In the genomic region with DNA sequence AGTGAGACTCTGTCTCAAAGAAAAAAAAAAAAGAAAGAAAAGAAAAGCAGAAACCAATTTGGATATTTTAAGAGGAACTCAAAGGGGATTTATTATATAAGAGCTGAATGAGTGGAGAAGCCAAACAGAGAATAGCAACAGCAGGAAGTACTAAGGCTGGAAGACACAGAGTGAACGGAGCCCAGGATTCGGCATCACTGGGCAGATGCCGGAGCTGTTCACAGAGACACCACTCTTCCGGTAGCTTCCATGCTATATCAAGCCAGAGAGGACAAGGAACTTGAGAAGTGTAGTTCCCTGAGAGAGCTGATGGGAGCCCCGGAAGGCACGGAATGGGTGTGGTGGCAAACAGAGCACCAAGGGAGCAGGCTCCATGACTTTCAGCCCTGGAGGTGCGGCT, we compare ENCODE assay signal across 1 cellular context.
TF ChIP-seq lines count a peak whose summit lies in the region.

No MANE protein-coding gene starts in this region.

TF ChIP-seq in WTC11, 78 proteins besides CTCF, POLR2A, EP300 and RAD21 (continued from another document):
- TF ChIP-seq, protein P1, sequence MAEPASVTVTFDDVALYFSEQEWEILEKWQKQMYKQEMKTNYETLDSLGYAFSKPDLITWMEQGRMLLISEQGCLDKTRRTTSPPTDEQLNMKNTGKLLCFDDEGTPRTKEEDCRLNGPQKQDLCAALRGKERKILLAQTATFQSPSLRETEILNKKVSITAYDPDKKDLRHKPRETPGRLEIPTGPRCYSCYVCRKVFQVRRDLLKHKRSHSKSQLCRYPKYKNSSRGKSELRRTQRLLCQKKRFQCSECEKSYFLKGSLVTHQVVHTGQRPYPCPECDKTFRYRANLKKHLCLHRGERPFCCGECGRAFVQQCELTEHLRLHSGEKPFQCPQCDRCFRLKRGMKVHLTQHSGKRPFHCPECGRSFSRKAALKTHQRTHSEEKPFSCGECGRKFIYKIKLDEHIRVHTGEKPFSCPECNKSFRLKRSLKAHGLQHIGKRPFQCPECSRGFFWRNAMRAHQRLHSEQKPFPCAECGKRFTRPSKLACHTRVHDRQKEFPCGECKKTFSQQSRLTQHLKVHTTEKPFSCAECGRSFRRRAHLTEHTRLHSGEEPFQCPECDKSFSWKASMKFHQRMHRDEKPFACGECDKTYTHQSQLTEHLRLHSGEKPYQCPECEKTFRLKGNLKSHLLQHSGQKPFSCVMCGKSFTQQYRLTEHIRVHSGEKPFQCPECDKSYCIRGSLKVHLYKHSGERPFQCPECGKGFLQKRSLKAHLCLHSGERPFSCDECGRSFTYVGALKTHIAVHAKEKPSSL (CRISPR knock-in tag; conservative IDR thresholded peaks at IDR 0.05): no peak
- TF ChIP-seq TP53 (CRISPR knock-in tag; IDR thresholded peaks at IDR 0.05) (no peak), JUN (CRISPR knock-in tag; IDR thresholded peaks at IDR 0.05) (no peak), FOXJ3 (CRISPR knock-in tag; IDR thresholded peaks at IDR 0.05; ENCODE audit: borderline replicate concordance) (no peak), SOX15 (CRISPR knock-in tag; IDR thresholded peaks at IDR 0.05) (no peak), IRF2 (CRISPR knock-in tag; IDR thresholded peaks at IDR 0.05; ENCODE audit: borderline replicate concordance, low read depth) (no peak), NR1H2 (CRISPR knock-in tag; IDR thresholded peaks at IDR 0.05) (no peak), TEAD1 (CRISPR knock-in tag; IDR thresholded peaks at IDR 0.05) (no peak), GABPB1 (CRISPR knock-in tag; IDR thresholded peaks at IDR 0.05) (no peak)
- TF ChIP-seq, protein P2, sequence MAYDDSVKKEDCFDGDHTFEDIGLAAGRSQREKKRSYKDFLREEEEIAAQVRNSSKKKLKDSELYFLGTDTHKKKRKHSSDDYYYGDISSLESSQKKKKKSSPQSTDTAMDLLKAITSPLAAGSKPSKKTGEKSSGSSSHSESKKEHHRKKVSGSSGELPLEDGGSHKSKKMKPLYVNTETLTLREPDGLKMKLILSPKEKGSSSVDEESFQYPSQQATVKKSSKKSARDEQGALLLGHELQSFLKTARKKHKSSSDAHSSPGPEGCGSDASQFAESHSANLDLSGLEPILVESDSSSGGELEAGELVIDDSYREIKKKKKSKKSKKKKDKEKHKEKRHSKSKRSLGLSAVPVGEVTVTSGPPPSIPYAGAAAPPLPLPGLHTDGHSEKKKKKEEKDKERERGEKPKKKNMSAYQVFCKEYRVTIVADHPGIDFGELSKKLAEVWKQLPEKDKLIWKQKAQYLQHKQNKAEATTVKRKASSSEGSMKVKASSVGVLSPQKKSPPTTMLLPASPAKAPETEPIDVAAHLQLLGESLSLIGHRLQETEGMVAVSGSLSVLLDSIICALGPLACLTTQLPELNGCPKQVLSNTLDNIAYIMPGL (CRISPR knock-in tag; IDR thresholded peaks at IDR 0.05): no peak
- TF ChIP-seq, protein P3, sequence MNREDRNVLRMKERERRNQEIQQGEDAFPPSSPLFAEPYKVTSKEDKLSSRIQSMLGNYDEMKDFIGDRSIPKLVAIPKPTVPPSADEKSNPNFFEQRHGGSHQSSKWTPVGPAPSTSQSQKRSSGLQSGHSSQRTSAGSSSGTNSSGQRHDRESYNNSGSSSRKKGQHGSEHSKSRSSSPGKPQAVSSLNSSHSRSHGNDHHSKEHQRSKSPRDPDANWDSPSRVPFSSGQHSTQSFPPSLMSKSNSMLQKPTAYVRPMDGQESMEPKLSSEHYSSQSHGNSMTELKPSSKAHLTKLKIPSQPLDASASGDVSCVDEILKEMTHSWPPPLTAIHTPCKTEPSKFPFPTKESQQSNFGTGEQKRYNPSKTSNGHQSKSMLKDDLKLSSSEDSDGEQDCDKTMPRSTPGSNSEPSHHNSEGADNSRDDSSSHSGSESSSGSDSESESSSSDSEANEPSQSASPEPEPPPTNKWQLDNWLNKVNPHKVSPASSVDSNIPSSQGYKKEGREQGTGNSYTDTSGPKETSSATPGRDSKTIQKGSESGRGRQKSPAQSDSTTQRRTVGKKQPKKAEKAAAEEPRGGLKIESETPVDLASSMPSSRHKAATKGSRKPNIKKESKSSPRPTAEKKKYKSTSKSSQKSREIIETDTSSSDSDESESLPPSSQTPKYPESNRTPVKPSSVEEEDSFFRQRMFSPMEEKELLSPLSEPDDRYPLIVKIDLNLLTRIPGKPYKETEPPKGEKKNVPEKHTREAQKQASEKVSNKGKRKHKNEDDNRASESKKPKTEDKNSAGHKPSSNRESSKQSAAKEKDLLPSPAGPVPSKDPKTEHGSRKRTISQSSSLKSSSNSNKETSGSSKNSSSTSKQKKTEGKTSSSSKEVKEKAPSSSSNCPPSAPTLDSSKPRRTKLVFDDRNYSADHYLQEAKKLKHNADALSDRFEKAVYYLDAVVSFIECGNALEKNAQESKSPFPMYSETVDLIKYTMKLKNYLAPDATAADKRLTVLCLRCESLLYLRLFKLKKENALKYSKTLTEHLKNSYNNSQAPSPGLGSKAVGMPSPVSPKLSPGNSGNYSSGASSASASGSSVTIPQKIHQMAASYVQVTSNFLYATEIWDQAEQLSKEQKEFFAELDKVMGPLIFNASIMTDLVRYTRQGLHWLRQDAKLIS (CRISPR knock-in tag; IDR thresholded peaks at IDR 0.05; ENCODE audit: borderline replicate concordance): no peak
TF ChIP-seq in WTC11: peak in this region for 0.
